ENCODE assay signal across 8 cellular contexts in genomic region chr18:44679056-44679911, GRCh38. TPM values are rescaled to one million over a fixed set of nuclear protein-coding genes. Genes with fewer than 3 reads are reported as not detected.
DNase-seq lines count a peak whose midpoint lies in the region; ATAC-seq, FAIRE-seq and TF ChIP-seq lines count a peak whose summit lies in the region.

No MANE protein-coding gene starts in this region.

- POLR2A ChIA-PET in WTC11 (lab: Charles Lee) = no interaction called here

- H3K79me2 ChIP-seq in ACC112 (ENCODE audit: control insufficient read depth, insufficient read depth, low read length, unreplicated experiment) = no peaks in the 10 kb centered on the region
- H3K79me2 ChIP-seq in keratinocyte (ENCODE audit: control insufficient read depth, insufficient read depth, low read length) = peaks cover 19% of the 10 kb centered on the region

- no peaks in the 10 kb centered on the region for H3K9me3 ChIP-seq in keratinocyte (ENCODE audit: control insufficient read depth, low read depth, low read length)

- peaks cover 9% of the 10 kb centered on the region for H3K4me1 Mint-ChIP-seq in WTC11

- no peak for FAIRE-seq in keratinocyte (lab: Jason Lieb, UNC)

- no peak overlapping the region for H3K27ac Mint-ChIP-seq in WTC11

- H3K4me2 ChIP-seq in keratinocyte (ENCODE audit: control insufficient read depth, extremely low read depth, insufficient read depth, low read depth, low read length) = peak overlapping the region; percentile 76

- H3K4me1 ChIP-seq in ACC112 (ENCODE audit: control insufficient read depth, insufficient read depth, low read length, unreplicated experiment) (peaks cover 20% of the 10 kb centered on the region), keratinocyte (ENCODE audit: control insufficient read depth, extremely low read depth, insufficient read depth, low read length) (peaks cover 22% of the 10 kb centered on the region)

- ATAC-seq in GM18520 (IDR thresholded peaks at IDR 0.05; ENCODE audit: unreplicated experiment) = peak; percentile 78
- peak; percentile 84 for ATAC-seq in HG03045 (IDR thresholded peaks at IDR 0.05; ENCODE audit: unreplicated experiment)
- peak; percentile 63 for ATAC-seq in WTC11

- TF ChIP-seq CTCF in WTC11 (IDR thresholded peaks at IDR 0.05) = no peak
- TF ChIP-seq CTCF in keratinocyte (optimal IDR thresholded peaks at IDR 0.05 in 1 of 3, IDR thresholded peaks at IDR 0.05 in 1 of 3, conservative IDR thresholded peaks at IDR 0.05 in 1 of 3; ENCODE audit: extremely low read depth in 1 of 3, insufficient read depth in 2 of 3, low read length in 3 of 3) = peak; percentile 43 to 84 (median 61)

- H3K36me3 Mint-ChIP-seq in WTC11 = no peaks in the 10 kb centered on the region

- no peaks in the 10 kb centered on the region for H3K9me3 Mint-ChIP-seq in WTC11

- H3K36me3 ChIP-seq in ACC112 (ENCODE audit: insufficient read depth, low read length) (no peaks in the 10 kb centered on the region), keratinocyte (ENCODE audit: control insufficient read depth in 2 of 2, extremely low read depth in 1 of 2, insufficient read depth in 2 of 2, low read length in 2 of 2) (no peaks in the 10 kb centered on the region)

- no peaks in the 10 kb centered on the region for H3K27me3 Mint-ChIP-seq in WTC11 (ENCODE audit: low read depth)

- H3K27ac ChIP-seq in ACC112 (ENCODE audit: low read depth, low read length) (peak overlapping the region; percentile 58), caudate nucleus (ENCODE audit: low read depth, low read length) (peak overlapping the region; percentile 87), keratinocyte (ENCODE audit: control insufficient read depth, insufficient read depth, low read length) (peak overlapping the region; percentile 81)

- DNase-seq in NCI-H2081 treated with DMSO at 0.1 percent for 48 hours (lab: John Stamatoyannopoulos, UW) = peak; percentile 83
- peak; percentile 76 for DNase-seq in WTC11 (ENCODE audit: low spot score)
- DNase-seq in caudate nucleus (lab: John Stamatoyannopoulos, UW) = peak in 59 of 61 donors; percentile 9 to 90 (median 75)
- DNase-seq in keratinocyte (ENCODE audit: low read depth, low spot score) = no peak
- DNase-seq in stimulated activated CD4-positive, alpha-beta T cell treated with anti-CD3 and anti-CD28 coated beads, Interleukin-12 subunit alpha, Interleukin-12 subunit beta, amount 100 ng/mL, for 4 hours = peak; percentile 64

- peak overlapping the region; percentile 90 for H3K9ac ChIP-seq in keratinocyte (ENCODE audit: control insufficient read depth, extremely low read depth, insufficient read depth, low read length)

- H3K4me3 ChIP-seq in ACC112 (ENCODE audit: low read depth, low read length) = peak overlapping the region; percentile 75
- peak overlapping the region; percentile 77 to 83 (median 82) for H3K4me3 ChIP-seq in keratinocyte (ENCODE audit: control insufficient read depth in 2 of 3, extremely low read depth in 1 of 3, insufficient read depth in 2 of 3, low read depth in 1 of 3, low read length in 3 of 3)

- H4K20me1 ChIP-seq in keratinocyte (ENCODE audit: control insufficient read depth, extremely low read depth, insufficient read depth, low read length) = no peaks in the 10 kb centered on the region

- H3K27me3 ChIP-seq in ACC112 (ENCODE audit: insufficient read depth, low read length) (no peaks in the 10 kb centered on the region), keratinocyte (ENCODE audit: control insufficient read depth, extremely low read depth, insufficient read depth, low read length) (no peaks in the 10 kb centered on the region)

- CTCF ChIA-PET in WTC11 (lab: Charles Lee) = interaction anchor here (0.6 to 1.4 kb wide), 14 partner anchors 12 to 744 kb away, joined by 3 to 7 read pairs (median 3); no protein-coding TSS in a partner anchor

- dilution Hi-C loops in keratinocyte (cut with MboI; ENCODE audit: extremely low pct_ligation_motif_present, low sequenced_read_pairs) = no loop called here

- H2AFZ ChIP-seq in ACC112 (ENCODE audit: low read length, unreplicated experiment) (peak overlapping the region; percentile 70), keratinocyte (ENCODE audit: control insufficient read depth, low read length) (peak overlapping the region; percentile 62)

- no peaks in the 10 kb centered on the region for H3K9me1 ChIP-seq in keratinocyte (ENCODE audit: control insufficient read depth, extremely low read depth, insufficient read depth, low read length)

- peak overlapping the region; percentile 55 for H3K4me3 Mint-ChIP-seq in WTC11

TF ChIP-seq in WTC11, 78 proteins besides CTCF, POLR2A, EP300 and RAD21:
- peak; percentile 16; the same call in 1 of the 2 replicates for TF ChIP-seq RELA (CRISPR knock-in tag; IDR thresholded peaks at IDR 0.05; ENCODE audit: borderline replicate concordance)
- TF ChIP-seq E2F5 (CRISPR knock-in tag; IDR thresholded peaks at IDR 0.05) = peak; percentile 44; the same call in 1 of the 2 replicates
- peak; percentile 61; the same call in 1 of the 2 replicates for TF ChIP-seq HMGXB4 (CRISPR knock-in tag; IDR thresholded peaks at IDR 0.05)
- TF ChIP-seq EMX1 (CRISPR knock-in tag; IDR thresholded peaks at IDR 0.05) = no peak
- 0 out of 2 replicates have a peak, but pooled peaks have one; percentile 17 for TF ChIP-seq ZNF317 (CRISPR knock-in tag; IDR thresholded peaks at IDR 0.05; ENCODE audit: borderline replicate concordance, low read depth)

RNA-seq across cellular contexts. Expression of gene SETBP1, which starts 1.4 kb away (rescaled TPM):
- total RNA-seq in WTC11 (2021) = 5.9 to 9.6 TPM (median 6.3 TPM) in 3 replicates
- polyA plus RNA-seq in keratinocyte = 2.1 to 7.3 TPM (median 3.3 TPM) in 3 replicates
- polyA plus RNA-seq in keratinocyte (2011; ENCODE audit: low read depth) = 2.4 TPM
- 1.7 and 2.6 TPM in 2 replicates for polyA plus RNA-seq in keratinocyte (2011; cell fraction: cytosol; rRNA removed)
- 5.8 and 6.5 TPM in 2 replicates for polyA plus RNA-seq in keratinocyte (2011; cell fraction: nucleus; rRNA removed)
- polyA plus RNA-seq in keratinocyte (2012; ENCODE audit: low replicate concordance) = 1.7 and 4.4 TPM in 2 replicates
- polyA minus RNA-seq in keratinocyte = 5.2 to 11.3 TPM (median 11.2 TPM) in 3 replicates
- polyA minus RNA-seq in keratinocyte (2011; cell fraction: cytosol; rRNA and poly(A)+ RNA removed) = 2.9 TPM
- 9.7 and 20.0 TPM in 2 replicates for polyA minus RNA-seq in keratinocyte (2011; cell fraction: nucleus; rRNA and poly(A)+ RNA removed)
